ENCODE assay signal across 17 cellular contexts in the genomic region with DNA sequence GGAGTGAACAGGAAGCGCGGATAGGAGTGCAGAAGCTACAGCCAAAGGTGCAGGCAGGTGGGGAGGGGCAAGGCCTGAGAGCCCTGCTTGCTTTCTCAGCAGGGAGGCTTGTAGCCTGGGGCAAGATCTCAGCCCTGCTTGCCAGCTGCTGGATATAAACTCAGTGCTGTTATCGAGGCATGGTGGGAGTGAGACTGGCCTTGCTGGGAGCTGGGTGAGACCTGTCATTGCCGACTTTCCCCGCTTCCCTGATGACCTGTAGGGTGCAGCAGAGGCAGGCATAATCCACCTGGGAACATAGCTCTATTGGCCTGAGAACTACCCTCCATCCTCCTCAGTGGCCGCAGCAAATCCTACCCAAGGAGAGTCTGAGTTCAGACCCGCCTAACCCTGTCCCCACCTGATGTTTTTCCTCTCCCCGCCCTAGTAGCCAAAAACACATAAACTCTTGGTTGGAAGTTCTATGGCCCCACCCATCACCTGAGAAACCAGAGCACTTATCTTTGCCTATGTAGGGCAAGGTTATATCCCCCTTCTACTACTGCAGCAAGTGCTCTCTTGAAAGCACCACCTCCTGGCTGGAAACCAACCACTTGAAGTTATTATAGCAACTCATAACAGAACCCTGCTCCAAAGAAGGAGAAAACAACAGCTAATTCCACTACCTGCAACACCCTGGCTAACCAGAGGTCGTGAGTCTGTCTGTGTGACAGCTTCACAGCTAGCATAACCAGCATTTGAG.
DNase-seq lines count a peak whose midpoint lies in the region; ATAC-seq, FAIRE-seq and TF ChIP-seq lines count a peak whose summit lies in the region.
"Had no signal": no experiment of that assay in that cellular context is flagged by ENCODE, and none has a peak within 500 bp of the region (broad histone marks: within the 10 kb centered on the region; RNA-seq: fewer than 3 reads in every experiment).

No MANE protein-coding gene starts in this region.

- H3K27ac Mint-ChIP-seq in activated naive CD4-positive, alpha-beta T cell treated with anti-CD3 and anti-CD28 coated beads, Interleukin-2, amount 50 U/mL, for 72 hours = no peak overlapping the region
- H3K27ac Mint-ChIP-seq: activated naive CD8-positive, alpha-beta T cell treated with anti-CD3 and anti-CD28 coated beads, Interleukin-2, amount 10 ng/mL, durations not matched to agents 7 days and 5 days had no signal

- H3K27me3 ChIP-seq in HUES48 (ENCODE audit: control insufficient read depth, insufficient read depth, low read length) (no peaks in the 10 kb centered on the region), iPS DF 6.9 (ENCODE audit: control insufficient read depth, insufficient read depth, low read length) (no peaks in the 10 kb centered on the region), dorsolateral prefrontal cortex (peaks cover 0 to 4% (median 0%) of the 10 kb centered on the region in 45 donors)

- peaks cover 16 to 25% of the 10 kb centered on the region in 2 donors for H3K9me3 Mint-ChIP-seq in activated naive CD4-positive, alpha-beta T cell treated with anti-CD3 and anti-CD28 coated beads, Interleukin-2, amount 50 U/mL, for 72 hours

- no peaks in the 10 kb centered on the region for H3K9me3 ChIP-seq in HUES48 (ENCODE audit: control insufficient read depth, insufficient read depth, low read length)
- no peaks in the 10 kb centered on the region for H3K9me3 ChIP-seq in iPS DF 6.9 (ENCODE audit: control insufficient read depth, insufficient read depth, low read length)
- H3K9me3 ChIP-seq in kidney (ENCODE audit: control insufficient read depth in 1 of 2, low read length in 2 of 2) = peaks cover 3 to 4% of the 10 kb centered on the region in 2 donors
- H3K9me3 ChIP-seq: prostate gland had no signal

- intact Hi-C loops in kidney (cut with DNase I) (no loop called here), dorsolateral prefrontal cortex (cut with DNase I) (no loop called here)

- peaks cover 12 to 23% of the 10 kb centered on the region in 2 donors for H3K36me3 Mint-ChIP-seq in activated naive CD4-positive, alpha-beta T cell treated with anti-CD3 and anti-CD28 coated beads, Interleukin-2, amount 50 U/mL, for 72 hours
- H3K36me3 Mint-ChIP-seq: activated naive CD8-positive, alpha-beta T cell treated with anti-CD3 and anti-CD28 coated beads, Interleukin-2, amount 10 ng/mL, durations not matched to agents 7 days and 5 days had no signal

- no CpG with 5 or more reads among the region's 9 CpGs for whole genome bisulfite sequencing in iPS DF 6.9 (ENCODE audit: insufficient coverage, insufficient read length)

- no peak overlapping the region for H3K4me3 ChIP-seq in HUES48 (ENCODE audit: low read depth, low read length)
- no peak overlapping the region for H3K4me3 ChIP-seq in iPS DF 6.9 (ENCODE audit: low read length)
- no peak overlapping the region for H3K4me3 ChIP-seq in kidney (ENCODE audit: low read length in 2 of 2)
- H3K4me3 ChIP-seq in dorsolateral prefrontal cortex = no peak overlapping the region
- H3K4me3 ChIP-seq: GM12878, prostate gland had no signal

- peak; percentile 25 for DNase-seq in COR-L47 (lab: John Stamatoyannopoulos, UW)
- DNase-seq in NCI-H226 = peak; percentile 45
- peak; percentile 71 for DNase-seq in iPS DF 6.9 (ENCODE audit: low read depth, low spot score)
- DNase-seq in kidney = no peak
- no peak for DNase-seq in activated naive CD4-positive, alpha-beta T cell treated with anti-CD3 and anti-CD28 coated beads, Interleukin-2, amount 50 U/mL, for 72 hours (ENCODE audit: low spot score in 2 of 2)
- DNase-seq in dorsolateral prefrontal cortex = no peak
- no peak for DNase-seq in HT-29 (ENCODE audit: low spot score)
- DNase-seq: activated naive CD8-positive, alpha-beta T cell treated with anti-CD3 and anti-CD28 coated beads, Interleukin-2, amount 10 ng/mL, durations not matched to agents 7 days and 5 days; caudate nucleus; foreskin melanocyte; IMR-90; NCI-H1436 treated with DMSO at 0.1 percent for 48 hours had no signal

- no peak overlapping the region for H3K9ac ChIP-seq in HUES48 (ENCODE audit: low read depth, low read length)
- H3K9ac ChIP-seq in kidney (ENCODE audit: low read length in 2 of 2) = no peak overlapping the region

- TF ChIP-seq CTCF in kidney (IDR thresholded peaks at IDR 0.05; ENCODE audit: borderline replicate concordance, extremely low read depth, insufficient read depth) (no peak), dorsolateral prefrontal cortex (IDR thresholded peaks at IDR 0.05 in 54 of 56, conservative IDR thresholded peaks at IDR 0.05 in 2 of 56; ENCODE audit: low read depth in 1 of 56, partially characterized antibody in 56 of 56) (no peak)

- H3K36me3 ChIP-seq in HUES48 (ENCODE audit: control insufficient read depth, insufficient read depth, low read length) (no peaks in the 10 kb centered on the region), iPS DF 6.9 (ENCODE audit: control insufficient read depth, insufficient read depth, low read length) (no peaks in the 10 kb centered on the region), kidney (ENCODE audit: control insufficient read depth in 1 of 2, insufficient read depth in 2 of 2, low read length in 2 of 2) (no peaks in the 10 kb centered on the region)
- H3K36me3 ChIP-seq: prostate gland had no signal

- H3K4me1 ChIP-seq in HUES48 (ENCODE audit: control insufficient read depth, insufficient read depth, low read length) (peaks cover 39% of the 10 kb centered on the region), iPS DF 6.9 (ENCODE audit: control insufficient read depth, insufficient read depth, low read length) (peaks cover 5% of the 10 kb centered on the region; the same call in 1 of the 2 replicates), kidney (ENCODE audit: control insufficient read depth in 1 of 2, insufficient read depth in 1 of 2, low read depth in 1 of 2, low read length in 2 of 2) (peaks cover 0 to 3% of the 10 kb centered on the region in 2 donors)
- H3K4me1 ChIP-seq: prostate gland had no signal

- no peak for FAIRE-seq in kidney (lab: Jason Lieb, UNC)
- FAIRE-seq: endometrium, GM12878 had no signal

- H3K27ac ChIP-seq in HUES48 (ENCODE audit: low read depth, low read length) (peak overlapping the region; percentile 63), iPS DF 6.9 (ENCODE audit: low read length) (no peak overlapping the region), kidney (ENCODE audit: low read depth in 2 of 2, low read length in 2 of 2) (no peak overlapping the region), dorsolateral prefrontal cortex (no peak overlapping the region)
- H3K27ac ChIP-seq: prostate gland had no signal

- ATAC-seq in activated naive CD4-positive, alpha-beta T cell treated with anti-CD3 and anti-CD28 coated beads, Interleukin-2, amount 50 U/mL, for 72 hours = no peak
- ATAC-seq: activated CD4-positive, CD25-positive, alpha-beta regulatory T cell treated with anti-CD3 and anti-CD28 coated beads, Interleukin-2, amount 50 U/mL, for 24 hours; GM12878 had no signal

Comparison
In these comparisons a context has a peak if more than half of its experiments do, and no peak if none do; other contexts are left out.
1. DNase-seq: peak in COR-L47 (single experiment), NCI-H226 (single experiment) and iPS DF 6.9 (single experiment); none in kidney (single experiment), activated naive CD4-positive, alpha-beta T cell treated with anti-CD3 and anti-CD28 coated beads, Interleukin-2, amount 50 U/mL, for 72 hours (0 of 2), dorsolateral prefrontal cortex (0 of 10) and HT-29 (single experiment).